In genomic region chr19:16435238-16435911, GRCh38 we compare ENCODE assay signal across 8 cellular contexts. TPM values are rescaled to one million over a fixed set of nuclear protein-coding genes. Genes with fewer than 3 reads are reported as not detected.
A peak's percentile ranks its signal among the peaks of the same experiment; 100 is the strongest.
DNase-seq lines count a peak whose midpoint lies in the region; ATAC-seq, FAIRE-seq and TF ChIP-seq lines count a peak whose summit lies in the region.

No MANE protein-coding gene starts in this region.

- peak overlapping the region; percentile 69 for H3K27ac ChIP-seq in SJSA1
- H3K27ac ChIP-seq in pancreas: peak overlapping the region in 2 of 4 donors; percentile 15 to 28

- intact Hi-C loops in pancreas (cut with DNase I): no loop called here

- peaks cover 47% of the 10 kb centered on the region for H3K36me3 ChIP-seq in SJSA1
- H3K36me3 ChIP-seq in pancreas: peaks cover 0 to 42% (median 5%) of the 10 kb centered on the region in 3 donors

- H3K4me1 ChIP-seq in SJSA1 (replicated peaks) (peaks cover 35% of the 10 kb centered on the region), pancreas (no peaks in the 10 kb centered on the region)

- FAIRE-seq in frontal cortex (lab: Jason Lieb, UNC) (no peak), pancreas (lab: Jason Lieb, UNC) (no peak)

- DNase-seq in Ammon's horn (ENCODE audit: low spot score) (peak; percentile 80), SJSA1 (ENCODE audit: low read depth in 1 of 2, low spot score in 2 of 2) (peak; percentile 95 to 96), frontal cortex (ENCODE audit: low spot score in 2 of 2) (peak; percentile 39 to 52), pancreas (peak in 1 of 6 donors; percentile 36), NCI-H1048 (lab: John Stamatoyannopoulos, UW) (no peak), OCI-M2 (lab: John Stamatoyannopoulos, UW; ENCODE audit: unreplicated experiment) (no peak)

- TF ChIP-seq CTCF in pancreas (IDR thresholded peaks at IDR 0.05): no peak

- ATAC-seq in pancreas: peak in 3 of 4 donors; percentile 53 to 71 (median 65)
- no peak for ATAC-seq in esophagus mucosa
- ATAC-seq in GM19455 (IDR thresholded peaks at IDR 0.05; ENCODE audit: unreplicated experiment): no peak

- 83 to 86% methylated on average over 11 of the region's 11 CpGs for WGBS in pancreas, 2 donors

- H3K27me3 ChIP-seq in SJSA1 (replicated peaks): no peaks in the 10 kb centered on the region
- H3K27me3 ChIP-seq in pancreas: no peaks in the 10 kb centered on the region

- H3K9me3 ChIP-seq in SJSA1 (replicated peaks): no peaks in the 10 kb centered on the region
- no peaks in the 10 kb centered on the region for H3K9me3 ChIP-seq in pancreas

- H3K4me3 ChIP-seq in SJSA1 (no peak overlapping the region), pancreas (no peak overlapping the region)

RNA-seq across cellular contexts. Expression of gene EPS15L1, which starts 36.4 kb away (rescaled TPM):
- total RNA-seq in SJSA1 (2014; rRNA removed; shearing (Covaris generic)): 6.8 and 8.2 TPM in 2 replicates
- total RNA-seq in frontal cortex (15.1 TPM), pancreas (10 to 100 TPM; 14.8 to 21.1 (median 16.8) TPM), esophagus mucosa (27.5 TPM)
- polyA plus RNA-seq in pancreas: 10 to 100 TPM; 15.2 to 18.2 TPM

Comparison
In these comparisons a context has a peak if more than half of its experiments do, and no peak if none do; other contexts are left out.
1. DNase-seq: peak in Ammon's horn (single experiment), SJSA1 (2 of 2) and frontal cortex (2 of 2); none in NCI-H1048 (single experiment) and OCI-M2 (single experiment).
2. ATAC-seq: peak in pancreas (3 of 4); none in esophagus mucosa (single experiment) and GM19455 (single experiment).